Comparison of ENCODE assay signal across 20 cellular contexts in the genomic region with DNA sequence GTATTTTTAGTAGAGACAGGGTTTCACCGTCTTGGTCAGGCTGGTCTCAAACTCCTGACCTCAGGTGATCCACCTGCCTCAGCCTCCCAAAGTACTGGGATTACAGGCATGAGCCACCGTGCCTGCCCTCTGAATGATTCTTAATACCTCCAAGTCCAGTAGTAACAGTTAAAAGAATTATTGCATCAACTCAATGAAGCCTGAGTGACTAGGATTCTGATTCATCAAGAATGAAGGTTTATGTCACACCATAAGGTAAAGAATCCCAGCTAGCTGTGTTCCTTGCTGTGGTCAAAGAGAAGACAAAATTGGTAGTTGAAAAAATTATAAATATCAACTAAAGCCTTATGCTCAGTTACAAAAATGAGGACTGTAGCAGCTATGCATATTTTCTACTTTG.
"Had no signal": no experiment of that assay in that cellular context is flagged by ENCODE, and none has a peak within 500 bp of the region (broad histone marks: within the 10 kb centered on the region; RNA-seq: fewer than 3 reads in every experiment).

No MANE protein-coding gene starts in this region.

- ATAC-seq: activated naive CD4-positive, alpha-beta T cell treated with anti-CD3 and anti-CD28 coated beads, Interleukin-2, amount 50 U/mL, for 72 hours; gastroesophageal sphincter; heart right ventricle; left lobe of liver; lower lobe of right lung; naive thymus-derived CD8-positive, alpha-beta T cell; upper lobe of right lung had no signal

- H3K36me3 ChIP-seq: gastroesophageal sphincter, heart right ventricle, lower lobe of right lung, prostate gland, right atrium auricular region, thyroid gland, upper lobe of right lung, WERI-Rb-1 had no signal

- H3K27me3 ChIP-seq: gastroesophageal sphincter, right atrium auricular region, thyroid gland, upper lobe of right lung had no signal

- DNase-seq: activated CD4-positive, alpha-beta T cell treated with anti-CD3 and anti-CD28 coated beads, Interleukin-2, amount 50 U/mL, for 1 hour; activated CD4-positive, CD25-positive, alpha-beta regulatory T cell treated with anti-CD3 and anti-CD28 coated beads, Interleukin-2, amount 50 U/mL, for 72 hours; activated T-cell treated with anti-CD3 and anti-CD28 coated beads, Interleukin-2, amount 50 U/mL, for 1 hour; aorta; central memory CD4-positive, alpha-beta T cell; effector memory CD4-positive, alpha-beta T cell; heart right ventricle; lower lobe of right lung; naive thymus-derived CD8-positive, alpha-beta T cell; stimulated activated CD4-positive, alpha-beta T cell treated with anti-CD3 and anti-CD28 coated beads, Interleukin-1b, Interleukin-23, amount 100 ng/mL, for 48 hours; substantia nigra; thyroid gland; upper lobe of right lung; WERI-Rb-1 had no signal

- H3K4me3 ChIP-seq: gastroesophageal sphincter, heart right ventricle, lower lobe of right lung, prostate gland, right atrium auricular region, thyroid gland, upper lobe of right lung had no signal

- FAIRE-seq: keratinocyte had no signal

- H3K4me1 ChIP-seq: prostate gland had no signal

- H3K9me3 ChIP-seq: gastroesophageal sphincter, heart right ventricle, lower lobe of right lung, prostate gland, right atrium auricular region, thyroid gland, upper lobe of right lung had no signal

- H3K27ac ChIP-seq: gastroesophageal sphincter, lower lobe of right lung, prostate gland, right atrium auricular region, thyroid gland, upper lobe of right lung, WERI-Rb-1 had no signal
